18 cellular contexts compared by ENCODE assay signal in genomic region chr14:55370883-55371455, GRCh38.
"Had no signal": no experiment of that assay in that cellular context is flagged by ENCODE, and none has a peak within 500 bp of the region (broad histone marks: within the 10 kb centered on the region; RNA-seq: fewer than 3 reads in every experiment).

No MANE protein-coding gene starts in this region.

- H3K27me3 Mint-ChIP-seq: brain had no signal

- H3K4me1 Mint-ChIP-seq: brain, nephron had no signal

- H3K36me3 ChIP-seq: colonic mucosa had no signal

- H3K4me3 ChIP-seq: colonic mucosa, esophagus muscularis mucosa, left lung, right atrium auricular region, tibial nerve, vagina had no signal

- H3K27ac ChIP-seq: colonic mucosa, esophagus muscularis mucosa, left lung, right atrium auricular region, tibial nerve, vagina had no signal

- H3K27ac Mint-ChIP-seq: brain, nephron had no signal

- DNase-seq: activated CD4-positive, CD25-positive, alpha-beta regulatory T cell treated with anti-CD3 and anti-CD28 coated beads, Interleukin-2, amount 50 U/mL, for 72 hours; activated CD8-positive, alpha-beta memory T cell treated with anti-CD3 and anti-CD28 coated beads for 24 hours; central memory CD4-positive, alpha-beta T cell; colonic mucosa; hippocampal formation; kidney; left lung; occipital lobe; stimulated activated CD4-positive, alpha-beta T cell treated with anti-CD3 and anti-CD28 coated beads, Interleukin-2, amount 100 ng/mL, for 48 hours; stimulated activated naive CD4-positive, alpha-beta T cell; T-helper 2 cell had no signal

- H3K9me3 Mint-ChIP-seq: activated naive CD4-positive, alpha-beta T cell treated with anti-CD3 and anti-CD28 coated beads, Interleukin-2, amount 50 U/mL, for 72 hours; brain; nephron had no signal

- H3K9me3 ChIP-seq: colonic mucosa, esophagus muscularis mucosa, left lung, right atrium auricular region, tibial nerve, vagina had no signal

- ATAC-seq: activated naive CD4-positive, alpha-beta T cell treated with anti-CD3 and anti-CD28 coated beads, Interleukin-2, amount 50 U/mL, for 72 hours; left lung had no signal

- H3K27me3 ChIP-seq: colonic mucosa, esophagus muscularis mucosa, left lung, right atrium auricular region, tibial nerve, vagina had no signal

- H3K4me1 ChIP-seq: colonic mucosa, esophagus muscularis mucosa, left lung, right atrium auricular region, tibial nerve had no signal

- H3K4me3 Mint-ChIP-seq: brain, nephron had no signal
